Comparison of ENCODE assay signal across 7 cellular contexts in genomic region chr10:24706479-24707118, GRCh38. TPM values are rescaled to one million over a fixed set of nuclear protein-coding genes. Genes with fewer than 3 reads are reported as not detected.
A peak's percentile ranks its signal among the peaks of the same experiment; 100 is the strongest.
DNase-seq lines count a peak whose midpoint lies in the region; ATAC-seq, FAIRE-seq and TF ChIP-seq lines count a peak whose summit lies in the region.

No MANE protein-coding gene starts in this region.

- peak; percentile 97 for ATAC-seq in omental fat pad (ENCODE audit: low FRiP score)

- peaks cover 6 to 10% of the 10 kb centered on the region in 2 donors for H3K4me1 ChIP-seq in thyroid gland

- DNase-seq in G401 (ENCODE audit: low spot score) (peak; percentile 78), HFF-Myc (ENCODE audit: extremely low read depth, low read depth) (peak; percentile 69), RCC 7860 (ENCODE audit: low spot score) (peak; percentile 71), cerebellum (ENCODE audit: low spot score) (peak; percentile 56), omental fat pad (ENCODE audit: low spot score) (no peak), GM20000 (ENCODE audit: low spot score) (no peak), thyroid gland (no peak)

- no peaks in the 10 kb centered on the region for H3K9me3 ChIP-seq in thyroid gland

- H3K27ac ChIP-seq in thyroid gland: no peak overlapping the region

- no peak overlapping the region for H3K4me3 ChIP-seq in HFF-Myc (replicated peaks; ENCODE audit: low read depth, low read length)
- H3K4me3 ChIP-seq in thyroid gland (replicated peaks in 1 of 3): no peak overlapping the region

- intact Hi-C loops in thyroid gland (cut with DNase I): no loop called here

- TF ChIP-seq POLR2A in thyroid gland (IDR thresholded peaks at IDR 0.05): no peak

- in situ Hi-C loops in G401 (cut with HindIII; ENCODE audit: low sequenced_read_pairs): no loop called here

- H3K27me3 ChIP-seq in thyroid gland: no peaks in the 10 kb centered on the region

- TF ChIP-seq CTCF in HFF-Myc (IDR thresholded peaks at IDR 0.05; ENCODE audit: low read depth, low read length, missing control alignments): no peak
- TF ChIP-seq CTCF in omental fat pad (IDR thresholded peaks at IDR 0.05): no peak
- TF ChIP-seq CTCF in GM20000 (IDR thresholded peaks at IDR 0.05; ENCODE audit: extremely low read depth, missing control alignments): no peak
- no peak for TF ChIP-seq CTCF in thyroid gland (IDR thresholded peaks at IDR 0.05)

- 70 to 72% methylated on average over 7 of the region's 7 CpGs for WGBS in thyroid gland, 2 donors

- H3K36me3 ChIP-seq in thyroid gland: no peaks in the 10 kb centered on the region

- peak; percentile 91 for FAIRE-seq in RCC 7860 (lab: Jason Lieb, UNC)

RNA-seq across cellular contexts. Expression of gene ARHGAP21, which starts 17.1 kb away (rescaled TPM):
- total RNA-seq in G401 (2014; rRNA removed; shearing (Covaris generic)): 13.4 and 21.5 TPM in 2 replicates
- total RNA-seq in cerebellum: 246 TPM
- total RNA-seq in omental fat pad: 100 to 1,000 TPM; 104 to 128 (median 114) TPM
- total RNA-seq in thyroid gland: 100 to 1,000 TPM in 1 of 4 donors, 10 to 100 TPM in 3; 83.2 to 118 (median 86.3) TPM

Comparison
In these comparisons a context has a peak if more than half of its experiments do, and no peak if none do; other contexts are left out.
1. DNase-seq: peak in G401 (single experiment), HFF-Myc (single experiment), RCC 7860 (single experiment) and cerebellum (single experiment); none in omental fat pad (single experiment), GM20000 (single experiment) and thyroid gland (0 of 2).